In genomic region chr17:77332034-77332971, GRCh38 we compare ENCODE assay signal across 1 cellular context.
TF ChIP-seq lines count a peak whose summit lies in the region.

No MANE protein-coding gene starts in this region.

TF ChIP-seq in HCT116, 20 proteins besides CTCF, POLR2A, EP300 and RAD21 (continued from another document):
- TF ChIP-seq ELF1 (IDR thresholded peaks at IDR 0.05; ENCODE audit: borderline replicate concordance, low read depth) (no peak), EZH2 (IDR thresholded peaks at IDR 0.05) (no peak), ZFX (IDR thresholded peaks at IDR 0.05) (no peak)
TF ChIP-seq in HCT116: peak in this region for 0.
